ENCODE assay signal across 17 cellular contexts in the genomic region with DNA sequence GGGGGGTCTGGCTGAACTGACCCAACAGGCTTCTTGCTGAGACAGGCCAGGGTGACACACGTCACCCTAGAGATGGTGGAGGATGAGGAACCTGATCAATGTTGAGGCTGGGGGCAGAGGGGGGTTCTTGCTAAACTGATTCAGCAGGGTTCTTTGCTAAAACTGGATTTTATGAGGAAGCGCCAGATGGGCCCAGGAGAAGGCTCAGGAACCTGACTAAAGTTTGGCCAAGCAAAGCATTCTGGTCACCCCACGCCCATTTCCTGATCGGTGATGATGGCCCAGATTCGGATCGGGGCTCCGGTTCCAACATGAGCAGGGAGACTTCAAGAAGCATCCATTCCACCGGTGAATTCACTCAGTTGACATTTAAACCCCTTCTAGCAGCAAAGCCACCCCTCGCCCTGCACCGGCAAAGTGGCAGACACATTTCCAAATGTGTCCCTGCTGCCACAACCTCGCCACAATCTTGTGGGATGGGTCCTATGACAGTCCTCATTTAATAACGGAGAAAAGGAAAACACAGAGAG. TPM values are rescaled to one million over a fixed set of nuclear protein-coding genes. Genes with fewer than 3 reads are reported as not detected.
DNase-seq lines count a peak whose midpoint lies in the region; ATAC-seq, FAIRE-seq and TF ChIP-seq lines count a peak whose summit lies in the region.
"Had no signal": no experiment of that assay in that cellular context is flagged by ENCODE, and none has a peak within 500 bp of the region (broad histone marks: within the 10 kb centered on the region; RNA-seq: fewer than 3 reads in every experiment).

No MANE protein-coding gene starts in this region.

- peak overlapping the region; percentile 91 for H3K27ac Mint-ChIP-seq in Caco-2 (ENCODE audit: unreplicated experiment)
- H3K27ac Mint-ChIP-seq in WTC11: peak overlapping the region; percentile 83; the same call in 1 of the 2 replicates
- no peak overlapping the region for H3K27ac Mint-ChIP-seq in GM23338

- H3K27me3 ChIP-seq in Caco-2 (replicated peaks; ENCODE audit: control insufficient read depth, insufficient read depth, low read length) (no peaks in the 10 kb centered on the region), HAP-1 (ENCODE audit: low read depth) (no peaks in the 10 kb centered on the region), GM23338 (ENCODE audit: insufficient read depth) (no peaks in the 10 kb centered on the region)
- H3K27me3 ChIP-seq: BE2C had no signal

- H3K36me3 Mint-ChIP-seq in Caco-2 (ENCODE audit: insufficient read depth, unreplicated experiment) (peaks cover 47% of the 10 kb centered on the region), WTC11 (no peaks in the 10 kb centered on the region), GM23338 (ENCODE audit: low read depth) (peaks cover 10% of the 10 kb centered on the region)
- H3K36me3 Mint-ChIP-seq: CD8-positive, alpha-beta memory T cell had no signal

- H3K4me3 ChIP-seq in Caco-2 (ENCODE audit: low read depth, low read length): peak overlapping the region; percentile 20; the same call in 1 of the 2 replicates
- peak overlapping the region; percentile 58 to 72 for H3K4me3 ChIP-seq in kidney (ENCODE audit: low read length in 2 of 2)
- H3K4me3 ChIP-seq in HAP-1: no peak overlapping the region
- H3K4me3 ChIP-seq in GM23338: no peak overlapping the region
- H3K4me3 ChIP-seq: A549 had no signal

- no peaks in the 10 kb centered on the region for H4K20me1 ChIP-seq in GM23338 (replicated peaks; ENCODE audit: insufficient read depth)

- peak overlapping the region; percentile 77 for H3K4me3 Mint-ChIP-seq in Caco-2 (ENCODE audit: unreplicated experiment)
- H3K4me3 Mint-ChIP-seq in WTC11: no peak overlapping the region
- no peak overlapping the region for H3K4me3 Mint-ChIP-seq in GM23338
- H3K4me3 Mint-ChIP-seq: CD8-positive, alpha-beta memory T cell had no signal

- H3K27me3 Mint-ChIP-seq in Caco-2 (ENCODE audit: insufficient read depth, unreplicated experiment): no peaks in the 10 kb centered on the region
- peaks cover 16% of the 10 kb centered on the region for H3K27me3 Mint-ChIP-seq in WTC11 (ENCODE audit: low read depth)
- peaks cover 23% of the 10 kb centered on the region for H3K27me3 Mint-ChIP-seq in GM23338 (ENCODE audit: insufficient read depth, low read depth, poor library complexity)

- CTCF ChIA-PET in Caco-2 (lab: Charles Lee) (no interaction called here), WTC11 (lab: Charles Lee) (interaction anchor here (0.6 to 1.4 kb wide), 7 partner anchors 73 to 561 kb away, joined by 3 to 7 read pairs (median 4); a partner anchor contains a TSS)

- H3K9me3 ChIP-seq in Caco-2 (no peaks in the 10 kb centered on the region), kidney (ENCODE audit: control insufficient read depth in 1 of 2, low read length in 2 of 2) (no peaks in the 10 kb centered on the region), HAP-1 (no peaks in the 10 kb centered on the region)
- H3K9me3 ChIP-seq: A549, BE2C had no signal

- H3F3A ChIP-seq in GM23338 (replicated peaks; ENCODE audit: low read depth): no peaks in the 10 kb centered on the region

- in situ Hi-C loops in HAP-1 (cut with MboI; ENCODE audit: low sequenced_read_pairs): no loop called here

- peaks cover 44% of the 10 kb centered on the region for H3K4me1 Mint-ChIP-seq in Caco-2 (ENCODE audit: low read depth, unreplicated experiment)
- H3K4me1 Mint-ChIP-seq in WTC11: peaks cover 50% of the 10 kb centered on the region
- peaks cover 42% of the 10 kb centered on the region for H3K4me1 Mint-ChIP-seq in GM23338
- H3K4me1 Mint-ChIP-seq: CD8-positive, alpha-beta memory T cell had no signal

- peaks cover 15% of the 10 kb centered on the region for H3K9me3 Mint-ChIP-seq in Caco-2 (ENCODE audit: unreplicated experiment)
- peaks cover 11% of the 10 kb centered on the region for H3K9me3 Mint-ChIP-seq in WTC11
- H3K9me3 Mint-ChIP-seq in GM23338: peaks cover 15% of the 10 kb centered on the region; the same call in 2 of the 3 replicates
- H3K9me3 Mint-ChIP-seq: CD8-positive, alpha-beta memory T cell had no signal

- H2AFZ ChIP-seq in GM23338: no peak overlapping the region

- H3K4me2 ChIP-seq in GM23338: no peak overlapping the region

- H3K36me3 ChIP-seq in Caco-2 (ENCODE audit: control insufficient read depth, insufficient read depth, low read length) (no peaks in the 10 kb centered on the region), kidney (ENCODE audit: control insufficient read depth in 1 of 2, insufficient read depth in 2 of 2, low read length in 2 of 2) (no peaks in the 10 kb centered on the region), HAP-1 (replicated peaks) (no peaks in the 10 kb centered on the region), GM23338 (ENCODE audit: insufficient read depth) (no peaks in the 10 kb centered on the region)
- H3K36me3 ChIP-seq: BE2C had no signal

- peak overlapping the region in 1 of 2 donors; percentile 48 for H3K9ac ChIP-seq in kidney (ENCODE audit: low read length in 2 of 2)

- H3K27ac ChIP-seq in kidney (ENCODE audit: low read depth in 2 of 2, low read length in 2 of 2) (peak overlapping the region; percentile 13 to 83), GM23338 (ENCODE audit: low read depth) (no peak overlapping the region)
- H3K27ac ChIP-seq: HL-60 had no signal

- intact Hi-C loops in Caco-2 (cut with micrococcal nuclease; ENCODE audit: unreplicated experiment) (no loop called here), kidney (cut with DNase I) (no loop called here), posterior vena cava (cut with DNase I) (loop anchor here in 1 of 2 donors (2.0 kb wide), 1 partner anchor 96 kb away; no protein-coding TSS in a partner anchor)

- POLR2A ChIA-PET in Caco-2 (lab: Charles Lee): interaction anchor here (0.6 to 1.0 kb wide), 2 partner anchors 10 to 15 kb away, joined by 3 read pairs; no protein-coding TSS in a partner anchor
- POLR2A ChIA-PET in WTC11 (lab: Charles Lee): interaction anchor here (0.6 kb wide), 1 partner anchor 27 kb away, joined by 4 read pairs; no protein-coding TSS in a partner anchor

- no peak for FAIRE-seq in kidney (lab: Jason Lieb, UNC)
- FAIRE-seq: A549, GM19239, H54 had no signal

- H3K9me2 ChIP-seq in GM23338 (ENCODE audit: insufficient read depth): no peaks in the 10 kb centered on the region

- DNase-seq in Caco-2 (no peak), WTC11 (ENCODE audit: low spot score) (no peak), kidney (peak; percentile 45), posterior vena cava (ENCODE audit: low spot score) (peak; percentile 74), HAP-1 (ENCODE audit: low spot score in 2 of 2) (no peak), GM23338 (ENCODE audit: low spot score) (no peak)
- DNase-seq in activated CD8-positive, alpha-beta memory T cell treated with anti-CD3 and anti-CD28 coated beads, Interleukin-2, amount 50 U/mL, for 4 hours: no peak
- DNase-seq: BE2C; CD8-positive, alpha-beta memory T cell; DMS53; GF-D8 had no signal

- no peaks in the 10 kb centered on the region for H3K79me2 ChIP-seq in GM23338 (replicated peaks; ENCODE audit: insufficient read depth)

- ATAC-seq in WTC11: no peak
- no peak for ATAC-seq in HG03159 (IDR thresholded peaks at IDR 0.05; ENCODE audit: unreplicated experiment)
- no peak for ATAC-seq in GM23338
- ATAC-seq: A549 had no signal

- BruUV-seq in Caco-2 (replicated peaks; lab: Mats Ljungman, UMichigan): no TSS peak

- H3K4me1 ChIP-seq in Caco-2: peaks cover 49% of the 10 kb centered on the region
- H3K4me1 ChIP-seq in kidney (ENCODE audit: control insufficient read depth in 1 of 2, insufficient read depth in 1 of 2, low read depth in 1 of 2, low read length in 2 of 2): peaks cover 15 to 19% of the 10 kb centered on the region in 2 donors
- H3K4me1 ChIP-seq in HAP-1: peaks cover 12% of the 10 kb centered on the region
- peaks cover 9% of the 10 kb centered on the region for H3K4me1 ChIP-seq in GM23338 (ENCODE audit: insufficient read depth)
- H3K4me1 ChIP-seq: BE2C had no signal

- no peak for TF ChIP-seq CTCF in Caco-2 (IDR thresholded peaks at IDR 0.05; ENCODE audit: insufficient read depth in 1 of 2, low read depth in 1 of 2, low read length in 1 of 2, severe bottlenecking in 1 of 2, unreplicated experiment in 1 of 2)
- TF ChIP-seq CTCF in WTC11 (IDR thresholded peaks at IDR 0.05): no peak
- TF ChIP-seq CTCF in kidney (IDR thresholded peaks at IDR 0.05; ENCODE audit: borderline replicate concordance, extremely low read depth, insufficient read depth): no peak
- no peak for TF ChIP-seq CTCF in GM23338 (conservative IDR thresholded peaks at IDR 0.05; ENCODE audit: low read depth in 2 of 2)

TF ChIP-seq in WTC11, 78 proteins besides CTCF, POLR2A, EP300 and RAD21 (continues in another document):
- no peak for TF ChIP-seq NR2C2 (CRISPR knock-in tag; IDR thresholded peaks at IDR 0.05)

TF ChIP-seq in GM23338, 12 proteins besides CTCF, POLR2A, EP300 and RAD21:
- TF ChIP-seq EZH2 (IDR thresholded peaks at IDR 0.05; ENCODE audit: low read depth, unreplicated experiment): no peak
- TF ChIP-seq, protein P1, sequence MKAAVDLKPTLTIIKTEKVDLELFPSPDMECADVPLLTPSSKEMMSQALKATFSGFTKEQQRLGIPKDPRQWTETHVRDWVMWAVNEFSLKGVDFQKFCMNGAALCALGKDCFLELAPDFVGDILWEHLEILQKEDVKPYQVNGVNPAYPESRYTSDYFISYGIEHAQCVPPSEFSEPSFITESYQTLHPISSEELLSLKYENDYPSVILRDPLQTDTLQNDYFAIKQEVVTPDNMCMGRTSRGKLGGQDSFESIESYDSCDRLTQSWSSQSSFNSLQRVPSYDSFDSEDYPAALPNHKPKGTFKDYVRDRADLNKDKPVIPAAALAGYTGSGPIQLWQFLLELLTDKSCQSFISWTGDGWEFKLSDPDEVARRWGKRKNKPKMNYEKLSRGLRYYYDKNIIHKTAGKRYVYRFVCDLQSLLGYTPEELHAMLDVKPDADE (IDR thresholded peaks at IDR 0.05): no peak
- no peak for TF ChIP-seq JUNB (IDR thresholded peaks at IDR 0.05; ENCODE audit: unreplicated experiment)

RNA-seq across cellular contexts. Expression of a gene that starts 1.0 kb away (rescaled TPM):
- total RNA-seq in Caco-2 (2022): 9.1 and 11.2 TPM in 2 replicates
- 0.07 TPM in 1 of 3 replicates, not detected in the others for total RNA-seq in WTC11 (2021)
- total RNA-seq in kidney: 9.4 TPM
- polyA plus RNA-seq in kidney (ENCODE audit: insufficient read depth, low read depth, low replicate concordance): 105 TPM
- under 1 TPM; 0.28 to 0.29 TPM for total RNA-seq in posterior vena cava
- total RNA-seq in GM23338 (2014; rRNA removed; shearing (Covaris generic)): not detected in 2 replicates
- not detected in 2 replicates for polyA plus RNA-seq in GM23338 (2016; fragmentation: Nextera tagmentation; extraction: Ambion mirVana)
- total RNA-seq: CD8-positive, alpha-beta memory T cell had no signal
- polyA plus RNA-seq: AG04450; CD8-positive, alpha-beta memory T cell had no signal

RNA-seq across cellular contexts. Expression of a gene that starts 34.2 kb away (rescaled TPM):
- total RNA-seq in Caco-2 (2022) (not detected in 2 replicates), WTC11 (2021) (not detected in 3 replicates), kidney (5.3 TPM), posterior vena cava (not detected)
- polyA plus RNA-seq in kidney (ENCODE audit: insufficient read depth, low read depth, low replicate concordance) (85.9 TPM), GM23338 (2016; fragmentation: Nextera tagmentation; extraction: Ambion mirVana) (not detected in 2 replicates)
- not detected in 2 replicates for total RNA-seq in GM23338 (2014; rRNA removed; shearing (Covaris generic))
- total RNA-seq: CD8-positive, alpha-beta memory T cell had no signal
- polyA plus RNA-seq: A549; AG04450; CD8-positive, alpha-beta memory T cell had no signal

Comparison
In these comparisons a context has a peak if more than half of its experiments do, and no peak if none do; other contexts are left out.
1. DNase-seq: peak in kidney (single experiment) and posterior vena cava (single experiment); none in Caco-2 (0 of 2), WTC11 (single experiment), HAP-1 (0 of 2), activated CD8-positive, alpha-beta memory T cell treated with anti-CD3 and anti-CD28 coated beads, Interleukin-2, amount 50 U/mL, for 4 hours (single experiment) and GM23338 (single experiment).
2. H3K4me3 ChIP-seq: peak in Caco-2 (single experiment) and kidney (2 of 2); none in HAP-1 (single experiment) and GM23338 (single experiment).